Comparison of ENCODE assay signal across 2 cellular contexts in the genomic region with DNA sequence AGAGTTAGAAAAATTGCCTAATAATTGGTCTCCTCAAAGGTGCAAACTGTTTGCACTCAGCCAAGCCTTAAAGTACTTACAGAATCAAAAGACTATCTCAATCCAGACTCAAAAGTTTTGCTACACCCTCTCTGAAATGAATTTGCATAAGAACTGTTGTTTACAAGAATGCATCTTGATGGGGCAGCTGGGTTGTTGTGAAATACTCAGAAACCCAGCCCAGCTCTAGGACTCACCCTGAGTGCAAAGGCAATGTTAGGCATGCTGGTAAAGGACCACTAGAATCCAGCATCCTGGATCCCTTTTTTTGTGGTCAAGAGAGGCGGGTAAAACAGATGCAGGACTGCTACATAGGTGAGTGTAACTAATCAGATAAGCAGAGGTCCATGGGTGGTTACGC.
TF ChIP-seq lines count a peak whose summit lies in the region.

No MANE protein-coding gene starts in this region.

TF ChIP-seq in HepG2, 621 proteins besides CTCF, POLR2A, EP300 and RAD21:
- TF ChIP-seq AKAP8 (CRISPR knock-in tag; IDR thresholded peaks at IDR 0.05) (no peak), NFE2L2 (IDR thresholded peaks at IDR 0.05; ENCODE audit: low read length) (no peak), CEBPB (IDR thresholded peaks at IDR 0.05; ENCODE audit: borderline replicate concordance, low read depth, low read length) (0 out of 2 replicates have a peak, but pooled peaks have one; percentile 19)

TF ChIP-seq in H1, 55 proteins besides CTCF, POLR2A, EP300 and RAD21:
- TF ChIP-seq HDAC6 (IDR thresholded peaks at IDR 0.05; ENCODE audit: low read depth, low read length), result no peak
- TF ChIP-seq SAP30 (IDR thresholded peaks at IDR 0.05; ENCODE audit: insufficient read depth, insufficient replicate concordance, low read length), result no peak
- TF ChIP-seq CEBPB (IDR thresholded peaks at IDR 0.05; ENCODE audit: low read depth, low read length), result peak; percentile 62
